Comparison of ENCODE assay signal across 19 cellular contexts in genomic region chr15:88714782-88715372, GRCh38.
"Had no signal": no experiment of that assay in that cellular context is flagged by ENCODE, and none has a peak within 500 bp of the region (broad histone marks: within the 10 kb centered on the region; RNA-seq: fewer than 3 reads in every experiment).

No MANE protein-coding gene starts in this region.

- H3K4me3 Mint-ChIP-seq: effector memory CD8-positive, alpha-beta T cell; naive thymus-derived CD8-positive, alpha-beta T cell had no signal

- ATAC-seq: effector memory CD8-positive, alpha-beta T cell; left lobe of liver; naive thymus-derived CD8-positive, alpha-beta T cell had no signal

- DNase-seq: activated CD4-positive, alpha-beta T cell treated with anti-CD3 and anti-CD28 coated beads for 1 hour; activated CD8-positive, alpha-beta memory T cell treated with anti-CD3 and anti-CD28 coated beads for 24 hours; activated CD8-positive, alpha-beta memory T cell treated with anti-CD3 and anti-CD28 coated beads, Interleukin-2, amount 50 U/mL, for 48 hours; activated effector memory CD4-positive, alpha-beta T cell treated with Interleukin-2 at 50 U/mL for 16 hours; activated naive CD4-positive, alpha-beta T cell treated with anti-CD3 and anti-CD28 coated beads, Interleukin-2, amount 50 U/mL, for 16 hours; activated T-cell treated with anti-CD3 and anti-CD28 coated beads, Interleukin-2, amount 50 U/mL, for 48 hours; dermis blood vessel endothelial cell; effector memory CD8-positive, alpha-beta T cell; esophagus squamous epithelium; mammary epithelial cell; naive thymus-derived CD8-positive, alpha-beta T cell; ovary; stimulated activated CD4-positive, alpha-beta T cell treated with anti-CD3 and anti-CD28 coated beads, Interleukin-2, amount 100 ng/mL, for 24 hours; stimulated activated naive CD4-positive, alpha-beta T cell treated with Interleukin-2 at 50 U/mL for 16 hours; trophoblast cell; WERI-Rb-1 had no signal

- H3K36me3 ChIP-seq: adrenal gland, esophagus squamous epithelium, ovary, WERI-Rb-1 had no signal

- H3K79me2 ChIP-seq: hepatocyte had no signal

- H3K4me1 ChIP-seq: adrenal gland, esophagus squamous epithelium had no signal

- H3K27ac Mint-ChIP-seq: effector memory CD8-positive, alpha-beta T cell had no signal

- H2AFZ ChIP-seq: hepatocyte had no signal

- H3K27ac ChIP-seq: adrenal gland, esophagus squamous epithelium, hepatocyte, ovary, WERI-Rb-1 had no signal

- H3K27me3 ChIP-seq: adrenal gland, ovary had no signal

- H3K4me2 ChIP-seq: hepatocyte had no signal

- H3K4me3 ChIP-seq: adrenal gland, esophagus squamous epithelium, hepatocyte, ovary had no signal

- H3K9me3 ChIP-seq: adrenal gland, esophagus squamous epithelium, ovary had no signal

- H3K9me3 Mint-ChIP-seq: effector memory CD8-positive, alpha-beta T cell; naive thymus-derived CD8-positive, alpha-beta T cell had no signal
